In the genomic region with DNA sequence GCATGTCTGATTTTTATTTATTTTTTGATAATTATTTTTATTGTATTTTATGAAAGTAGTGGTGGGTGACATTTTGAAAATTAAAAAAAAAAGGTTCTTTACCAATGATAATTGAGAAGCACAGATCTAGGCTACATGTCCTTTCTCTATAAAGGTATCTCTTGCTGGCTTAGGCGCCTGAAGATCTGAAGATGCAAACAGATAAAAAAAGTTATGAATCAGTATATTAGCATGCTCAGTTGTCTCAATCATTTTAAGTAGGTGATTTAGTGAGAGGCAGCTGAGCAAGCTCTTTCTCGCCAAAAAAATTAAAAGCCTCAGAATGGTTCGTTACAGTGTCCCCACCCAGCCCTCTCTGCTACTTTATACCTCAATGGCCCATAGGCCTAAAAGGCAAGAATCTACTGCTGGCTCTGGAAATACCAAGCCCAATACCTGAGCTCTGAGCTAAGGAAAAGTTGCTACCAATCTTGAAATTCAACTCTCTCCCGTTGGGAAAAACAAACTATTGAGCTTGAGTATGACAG, we compare ENCODE assay signal across 30 cellular contexts. TPM values are rescaled to one million over a fixed set of nuclear protein-coding genes. Genes with fewer than 3 reads are reported as not detected.
"Had no signal": no experiment of that assay in that cellular context is flagged by ENCODE, and none has a peak within 500 bp of the region (broad histone marks: within the 10 kb centered on the region; RNA-seq: fewer than 3 reads in every experiment).

No MANE protein-coding gene starts in this region.

- H3K36me3 ChIP-seq: colonic mucosa, esophagus squamous epithelium, WERI-Rb-1 had no signal

- H3K27me3 ChIP-seq: colonic mucosa, esophagus squamous epithelium had no signal

- H3K4me3 ChIP-seq: colonic mucosa, esophagus squamous epithelium had no signal

- H3K27ac ChIP-seq: colonic mucosa, epithelial cell of prostate, esophagus squamous epithelium, WERI-Rb-1 had no signal

- ATAC-seq: activated CD4-positive, CD25-positive, alpha-beta regulatory T cell treated with anti-CD3 and anti-CD28 coated beads, Interleukin-2, amount 50 U/mL, for 24 hours; activated CD8-positive, alpha-beta T cell treated with anti-CD3 and anti-CD28 coated beads for 36 hours; activated T-cell treated with anti-CD3 and anti-CD28 coated beads, Interleukin-2, amount 50 U/mL, for 4 hours; activated T-helper 17 cell treated with anti-CD3 and anti-CD28 coated beads, Interleukin-2, amount 50 U/mL, for 72 hours; T-helper 17 cell had no signal

- H3K9me3 ChIP-seq: colonic mucosa, esophagus squamous epithelium had no signal

- FAIRE-seq: astrocyte, endometrium, endothelial cell of umbilical vein had no signal

- DNase-seq: activated B cell treated with CpG ODN at 0.5 μM for 24 hours; activated CD4-positive, alpha-beta T cell treated with anti-CD3 and anti-CD28 coated beads for 48 hours; activated CD4-positive, alpha-beta T cell treated with anti-CD3 and anti-CD28 coated beads, Interleukin-2, amount 50 U/mL, for 1 hour; activated CD4-positive, alpha-beta T cell treated with anti-CD3 and anti-CD28 coated beads, Interleukin-2, amount 50 U/mL, for 48 hours; activated CD8-positive, alpha-beta memory T cell treated with anti-CD3 and anti-CD28 coated beads for 24 hours; activated CD8-positive, alpha-beta T cell treated with anti-CD3 and anti-CD28 coated beads for 36 hours; activated effector memory CD4-positive, alpha-beta T cell treated with Interleukin-2 at 50 U/mL for 16 hours; activated gamma-delta T cell treated with Interleukin-2 at 50 U/mL for 16 hours; activated naive CD4-positive, alpha-beta T cell treated with anti-CD3 and anti-CD28 coated beads, Interleukin-2, amount 50 U/mL, for 16 hours; activated naive CD4-positive, alpha-beta T cell treated with Interleukin-2 at 50 U/mL for 16 hours; activated T-cell treated with anti-CD3 and anti-CD28 coated beads, Interleukin-2, amount 50 U/mL, for 4 hours; amniotic stem cell; anterior cingulate cortex; caudate nucleus; colonic mucosa; effector CD8-positive, alpha-beta T cell; esophagus squamous epithelium; foreskin melanocyte; head of caudate nucleus; T-helper 1 cell; T-helper 17 cell; T1000; WERI-Rb-1 had no signal

- H3K4me1 ChIP-seq: colonic mucosa had no signal

RNA-seq across cellular contexts. Expression of a gene that starts 42.2 kb away (rescaled TPM):
- total RNA-seq: activated B cell treated with CpG ODN at 0.5 μM for 24 hours; activated CD8-positive, alpha-beta T cell treated with anti-CD3 and anti-CD28 coated beads for 36 hours; activated T-cell treated with anti-CD3 and anti-CD28 coated beads, Interleukin-2, amount 50 U/mL, for 4 hours; activated T-helper 17 cell treated with anti-CD3 and anti-CD28 coated beads, Interleukin-2, amount 50 U/mL, for 72 hours; astrocyte; dermis microvascular lymphatic vessel endothelial cell; endothelial cell of umbilical vein; T-helper 17 cell had no signal
- polyA plus RNA-seq: endothelial cell of umbilical vein had no signal
